In the genomic region with DNA sequence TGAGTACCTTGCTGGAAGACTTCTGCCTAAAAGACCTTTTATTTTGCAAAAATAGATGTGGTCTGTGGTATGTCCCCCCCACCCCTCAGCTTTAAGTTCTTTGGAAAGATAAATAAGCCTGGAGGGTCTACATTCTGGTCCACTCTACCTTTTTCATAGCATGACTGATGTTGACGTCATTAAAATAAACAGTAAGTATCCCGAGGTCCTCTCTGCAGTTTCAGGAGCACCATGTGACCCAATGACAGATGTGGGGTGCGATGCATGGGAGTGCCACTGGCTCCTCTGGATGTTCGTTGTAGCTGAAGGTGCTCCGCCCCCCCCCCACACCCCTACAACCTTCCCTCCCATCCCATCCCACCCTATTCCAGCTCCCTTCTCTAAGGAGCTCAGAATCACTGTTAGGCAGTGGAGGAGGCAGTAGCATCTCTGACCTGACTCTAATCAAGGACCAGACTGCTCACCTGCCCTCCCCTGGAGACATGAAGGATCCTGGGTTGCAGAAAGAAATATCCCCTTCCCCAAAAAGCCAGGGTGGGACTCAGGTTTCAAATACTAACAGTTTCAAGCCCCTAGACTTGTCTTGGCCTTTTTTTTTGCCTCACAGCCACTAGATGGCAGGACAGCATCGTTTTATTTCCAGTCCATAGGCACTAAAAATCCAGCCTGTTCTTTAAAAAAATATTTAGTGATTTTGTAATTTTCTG, we compare ENCODE assay signal across 9 cellular contexts. TPM values are rescaled to one million over a fixed set of nuclear protein-coding genes. Genes with fewer than 3 reads are reported as not detected.
DNase-seq lines count a peak whose midpoint lies in the region; ATAC-seq and TF ChIP-seq lines count a peak whose summit lies in the region.
"Had no signal": no experiment of that assay in that cellular context is flagged by ENCODE, and none has a peak within 500 bp of the region (broad histone marks: within the 10 kb centered on the region; RNA-seq: fewer than 3 reads in every experiment).

No MANE protein-coding gene starts in this region.

- peaks cover 25% of the 10 kb centered on the region for H3K36me3 Mint-ChIP-seq in endodermal cell (ENCODE audit: low read depth)
- H3K36me3 Mint-ChIP-seq in activated T-cell treated with anti-CD3 and anti-CD28 coated beads, Interleukin-2, amount 50 U/mL, for 4 hours (ENCODE audit: insufficient read depth), result peaks cover 10% of the 10 kb centered on the region

- no TSS peak for BruUV-seq in Panc1 (replicated peaks; lab: Mats Ljungman, UMichigan)

- H3K27ac Mint-ChIP-seq in endodermal cell, result no peak overlapping the region

- no peaks in the 10 kb centered on the region for H3K27me3 ChIP-seq in Panc1 (ENCODE audit: control insufficient read depth, insufficient read depth, low read length)
- H3K27me3 ChIP-seq in endodermal cell (ENCODE audit: control insufficient read depth, insufficient read depth, low read length, poor library complexity, severe bottlenecking), result no peaks in the 10 kb centered on the region

- H3K9me3 ChIP-seq in Panc1 (ENCODE audit: control insufficient read depth, insufficient read depth, low read depth, low read length), result no peaks in the 10 kb centered on the region
- peaks cover 16% of the 10 kb centered on the region for H3K9me3 ChIP-seq in endodermal cell (ENCODE audit: control insufficient read depth, low read length)
- H3K9me3 ChIP-seq in mucosa of descending colon, result no peaks in the 10 kb centered on the region

- no peaks in the 10 kb centered on the region for H3K27me3 Mint-ChIP-seq in endodermal cell (ENCODE audit: insufficient read depth)
- H3K27me3 Mint-ChIP-seq in activated T-cell treated with anti-CD3 and anti-CD28 coated beads, Interleukin-2, amount 50 U/mL, for 4 hours (ENCODE audit: low read depth), result no peaks in the 10 kb centered on the region

- H3K4me1 ChIP-seq in Panc1 (ENCODE audit: control insufficient read depth, insufficient read depth, low read length) (no peaks in the 10 kb centered on the region), endodermal cell (ENCODE audit: control insufficient read depth, insufficient read depth, low read length) (peaks cover 2% of the 10 kb centered on the region), mucosa of descending colon (ENCODE audit: low read depth) (no peaks in the 10 kb centered on the region)

- peak; percentile 87 for TF ChIP-seq CTCF in Panc1 (IDR thresholded peaks at IDR 0.05)
- peak; percentile 85 for TF ChIP-seq CTCF in endodermal cell (conservative IDR thresholded peaks at IDR 0.05)
- TF ChIP-seq CTCF in mucosa of descending colon (IDR thresholded peaks at IDR 0.05), result no peak

- CTCF ChIA-PET in Panc1 (lab: Charles Lee), result interaction anchor here (0.7 to 1.0 kb wide), 2 partner anchors 187 to 561 kb away, joined by 4 read pairs; no protein-coding TSS in a partner anchor

- DNase-seq in D341Med (ENCODE audit: low spot score) (peak; percentile 36), Panc1 (ENCODE audit: low read depth, low spot score) (peak; percentile 12), endodermal cell (peak; percentile 69), mucosa of descending colon (peak in 1 of 3 donors; percentile 41)
- no peak for DNase-seq in activated T-cell treated with anti-CD3 and anti-CD28 coated beads, Interleukin-2, amount 50 U/mL, for 4 hours

- no peak overlapping the region for H3K9ac ChIP-seq in endodermal cell (ENCODE audit: extremely low read depth, low read length, poor library complexity, severe bottlenecking)

- no peak overlapping the region for H3K4me3 Mint-ChIP-seq in endodermal cell
- H3K4me3 Mint-ChIP-seq in activated T-cell treated with anti-CD3 and anti-CD28 coated beads, Interleukin-2, amount 50 U/mL, for 4 hours, result no peak overlapping the region

- H3K27ac ChIP-seq in Panc1 (ENCODE audit: low read length) (no peak overlapping the region), endodermal cell (ENCODE audit: low read depth, low read length) (no peak overlapping the region)

- H3K4me1 Mint-ChIP-seq in endodermal cell, result peaks cover 38% of the 10 kb centered on the region
- peaks cover 21% of the 10 kb centered on the region for H3K4me1 Mint-ChIP-seq in activated T-cell treated with anti-CD3 and anti-CD28 coated beads, Interleukin-2, amount 50 U/mL, for 4 hours (ENCODE audit: low read depth)

- in situ Hi-C loops in Panc1 (cut with HindIII; ENCODE audit: low pct_unique_long_range_greater_than_20kb, low sequenced_read_pairs), result no loop called here

- peaks cover 2% of the 10 kb centered on the region for H3K9me3 Mint-ChIP-seq in endodermal cell
- no peaks in the 10 kb centered on the region for H3K9me3 Mint-ChIP-seq in activated T-cell treated with anti-CD3 and anti-CD28 coated beads, Interleukin-2, amount 50 U/mL, for 4 hours

- POLR2A ChIA-PET in Panc1 (lab: Charles Lee), result no interaction called here

- 69 to 100% methylated on average over 2 to 5 of the region's 6 CpGs for WGBS in endodermal cell (ENCODE audit: insufficient coverage in 1 of 2, insufficient read length in 1 of 2), 2 experiments

- H3K36me3 ChIP-seq in Panc1 (ENCODE audit: control insufficient read depth, insufficient read depth, low read length) (no peaks in the 10 kb centered on the region), endodermal cell (ENCODE audit: control insufficient read depth, insufficient read depth, low read length) (peaks cover 13% of the 10 kb centered on the region), mucosa of descending colon (ENCODE audit: low read depth) (no peaks in the 10 kb centered on the region)

- ATAC-seq in GM21786 (IDR thresholded peaks at IDR 0.05; ENCODE audit: unreplicated experiment) (peak; percentile 52), Panc1 (peak; percentile 81), mucosa of descending colon (peak; percentile 48), HG02885 (IDR thresholded peaks at IDR 0.05; ENCODE audit: poor library complexity, unreplicated experiment) (no peak), GM18498 (IDR thresholded peaks at IDR 0.05; ENCODE audit: unreplicated experiment) (no peak)
- no peak for ATAC-seq in activated T-cell treated with anti-CD3 and anti-CD28 coated beads, Interleukin-2, amount 50 U/mL, for 4 hours

- H3K4me3 ChIP-seq in Panc1 (ENCODE audit: low read depth in 2 of 2, low read length in 2 of 2) (no peak overlapping the region), endodermal cell (ENCODE audit: low read length) (no peak overlapping the region), mucosa of descending colon (no peak overlapping the region)

- intact Hi-C loops in Panc1 (cut with micrococcal nuclease; ENCODE audit: unreplicated experiment) (loop anchor here (1.0 to 10.0 kb wide), 2 partner anchors 140 to 399 kb away; no protein-coding TSS in a partner anchor), mucosa of descending colon (cut with DNase I, micrococcal nuclease) (loop anchor here (10.0 kb wide), 2 partner anchors 400 to 410 kb away; no protein-coding TSS in a partner anchor)

RNA-seq across cellular contexts. Expression of a gene that starts 25.1 kb away (rescaled TPM):
- total RNA-seq in Panc1 (2021; ENCODE audit: unreplicated experiment) (38.2 TPM), endodermal cell (10 to 100 TPM; 14.4 to 15.6 TPM), mucosa of descending colon (100 to 1,000 TPM; 113 to 200 (median 186) TPM)
- polyA plus RNA-seq in Panc1 (2012; ENCODE audit: insufficient read length), result 22.5 TPM
- 6.7 TPM for polyA plus RNA-seq in endodermal cell (2013, experiment 1 of 2)
- polyA plus RNA-seq in endodermal cell (2013, experiment 2 of 2), result 7.4 TPM
- 10 to 100 TPM in 1 of 3 donors, 1 to 10 TPM in 2; 7.7 to 12.1 (median 9.8) TPM for total RNA-seq in activated T-cell treated with anti-CD3 and anti-CD28 coated beads, Interleukin-2, amount 50 U/mL, for 4 hours

RNA-seq across cellular contexts. Expression of a gene that starts 40.9 kb away (rescaled TPM):
- total RNA-seq in Panc1 (2021; ENCODE audit: unreplicated experiment) (not detected), endodermal cell (under 1 TPM; 0.09 to 0.11 TPM), mucosa of descending colon (1 to 10 TPM in 1 of 3 donors, under 1 TPM in 2; 0.16 to 1.6 (median 0.80) TPM)
- not detected for polyA plus RNA-seq in Panc1 (2012; ENCODE audit: insufficient read length)
- 0.11 TPM for polyA plus RNA-seq in endodermal cell (2013, experiment 1 of 2)
- polyA plus RNA-seq in endodermal cell (2013, experiment 2 of 2), result 0.04 TPM
- total RNA-seq in activated T-cell treated with anti-CD3 and anti-CD28 coated beads, Interleukin-2, amount 50 U/mL, for 4 hours, result not detected
- total RNA-seq: T-helper 1 cell treated with Interleukin-12 subunit alpha and Interleukin-12 subunit beta and Interleukin-4 antibody, amounts not matched to agents 30 ng/mL and 1 ng/mL, for 36 hours had no signal

RNA-seq across cellular contexts. Expression of a gene that starts 46.7 kb away (rescaled TPM):
- total RNA-seq in Panc1 (2021; ENCODE audit: unreplicated experiment) (0.21 TPM), endodermal cell (not detected), mucosa of descending colon (10 to 100 TPM in 1 of 3 donors, 1 to 10 TPM in 2; 5.3 to 19.3 (median 6.5) TPM)
- 0.27 TPM for polyA plus RNA-seq in Panc1 (2012; ENCODE audit: insufficient read length)
- not detected for polyA plus RNA-seq in endodermal cell (2013, experiment 1 of 2)
- not detected for polyA plus RNA-seq in endodermal cell (2013, experiment 2 of 2)
- not detected for total RNA-seq in activated T-cell treated with anti-CD3 and anti-CD28 coated beads, Interleukin-2, amount 50 U/mL, for 4 hours

Comparison
In these comparisons a context has a peak if more than half of its experiments do, and no peak if none do; other contexts are left out.
1. ATAC-seq: peak in GM21786 (single experiment), Panc1 (single experiment) and mucosa of descending colon (single experiment); none in HG02885 (single experiment), activated T-cell treated with anti-CD3 and anti-CD28 coated beads, Interleukin-2, amount 50 U/mL, for 4 hours (0 of 2) and GM18498 (single experiment).